In genomic region chr7:2508327-2509231, GRCh38 we compare ENCODE assay signal across 8 cellular contexts.
DNase-seq lines count a peak whose midpoint lies in the region; ATAC-seq and TF ChIP-seq lines count a peak whose summit lies in the region.

No MANE protein-coding gene starts in this region.

- no peak for TF ChIP-seq CTCF in AG10803 (conservative IDR thresholded peaks at IDR 0.05; ENCODE audit: low read length)

- DNase-seq in AG10803 (ENCODE audit: low read depth) (peak; percentile 83), NCI-H510A treated with DMSO at 0.1 percent for 48 hours (lab: John Stamatoyannopoulos, UW) (peak; percentile 96), activated T-cell treated with anti-CD3 and anti-CD28 coated beads for 24 hours (ENCODE audit: low read depth) (peak; percentile 51), fibroblast of peridontal ligament (ENCODE audit: extremely low read depth) (peak; percentile 51), NCI-H526 (lab: John Stamatoyannopoulos, UW) (no peak)
- DNase-seq in stimulated activated CD4-positive, alpha-beta T cell treated with anti-CD3 and anti-CD28 coated beads, Interleukin-2, amount 100 ng/mL, for 24 hours, result peak; percentile 69 to 73

- no peak overlapping the region for H3K4me3 ChIP-seq in AG10803 (ENCODE audit: low read length)

- peak; percentile 49 for ATAC-seq in GM21390 (IDR thresholded peaks at IDR 0.05; ENCODE audit: unreplicated experiment)
- ATAC-seq in GM18511 (IDR thresholded peaks at IDR 0.05; ENCODE audit: unreplicated experiment), result no peak

Comparison
In these comparisons a context has a peak if more than half of its experiments do, and no peak if none do; other contexts are left out.
1. DNase-seq: peak in AG10803 (single experiment), NCI-H510A treated with DMSO at 0.1 percent for 48 hours (single experiment), activated T-cell treated with anti-CD3 and anti-CD28 coated beads for 24 hours (single experiment), fibroblast of peridontal ligament (single experiment) and stimulated activated CD4-positive, alpha-beta T cell treated with anti-CD3 and anti-CD28 coated beads, Interleukin-2, amount 100 ng/mL, for 24 hours (2 of 2); none in NCI-H526 (0 of 2).